25 cellular contexts compared by ENCODE assay signal in genomic region chr14:104554088-104554607, GRCh38. TPM values are rescaled to one million over a fixed set of nuclear protein-coding genes. Genes with fewer than 3 reads are reported as not detected.
DNase-seq lines count a peak whose midpoint lies in the region; ATAC-seq and TF ChIP-seq lines count a peak whose summit lies in the region.
"Had no signal": no experiment of that assay in that cellular context is flagged by ENCODE, and none has a peak within 500 bp of the region (broad histone marks: within the 10 kb centered on the region; RNA-seq: fewer than 3 reads in every experiment).

No MANE protein-coding gene starts in this region.

- H3K36me3 Mint-ChIP-seq in activated CD4-positive, alpha-beta T cell treated with anti-CD3 and anti-CD28 coated beads for 36 hours (ENCODE audit: low read depth): no peaks in the 10 kb centered on the region
- H3K36me3 Mint-ChIP-seq in activated CD4-positive, alpha-beta T cell treated with anti-CD3 and anti-CD28 coated beads, Interleukin-2, amount 10 ng/mL, durations not matched to agents 7 days and 5 days (ENCODE audit: low read depth): no peaks in the 10 kb centered on the region
- H3K36me3 Mint-ChIP-seq in natural killer cell treated with Interleukin-12 subunit alpha and Interleukin-12 subunit beta and Interleukin-15 and Interleukin-18, amount 100 ng/mL, for 72 hours: no peaks in the 10 kb centered on the region
- H3K36me3 Mint-ChIP-seq in natural killer cell: no peaks in the 10 kb centered on the region
- H3K36me3 Mint-ChIP-seq: stimulated activated effector memory CD8-positive, alpha-beta T cell treated with anti-CD3 and anti-CD28 coated beads, Interleukin-12 subunit alpha, Interleukin-12 subunit beta, amount 100 ng/mL, for 72 hours had no signal

- no peak overlapping the region for H3K4me3 Mint-ChIP-seq in activated CD4-positive, alpha-beta T cell treated with anti-CD3 and anti-CD28 coated beads for 36 hours
- H3K4me3 Mint-ChIP-seq in activated CD4-positive, alpha-beta T cell treated with anti-CD3 and anti-CD28 coated beads, Interleukin-2, amount 10 ng/mL, durations not matched to agents 7 days and 5 days: no peak overlapping the region
- no peak overlapping the region for H3K4me3 Mint-ChIP-seq in natural killer cell treated with Interleukin-12 subunit alpha and Interleukin-12 subunit beta and Interleukin-15 and Interleukin-18, amount 100 ng/mL, for 72 hours
- H3K4me3 Mint-ChIP-seq in natural killer cell: no peak overlapping the region
- H3K4me3 Mint-ChIP-seq: activated T-cell treated with anti-CD3 and anti-CD28 coated beads, Interleukin-2, amount 50 U/mL, for 24 hours; stimulated activated effector memory CD8-positive, alpha-beta T cell treated with anti-CD3 and anti-CD28 coated beads, Interleukin-12 subunit alpha, Interleukin-12 subunit beta, amount 100 ng/mL, for 72 hours had no signal

- H3K27me3 ChIP-seq in lower lobe of right lung (ENCODE audit: low read depth) (peaks cover 31% of the 10 kb centered on the region), upper lobe of right lung (peaks cover 23% of the 10 kb centered on the region)
- H3K27me3 ChIP-seq: SJCRH30 had no signal

- peak; percentile 2 for DNase-seq in activated CD4-positive, alpha-beta T cell treated with anti-CD3 and anti-CD28 coated beads for 36 hours
- no peak for DNase-seq in activated CD4-positive, alpha-beta T cell treated with anti-CD3 and anti-CD28 coated beads, Interleukin-2, amount 10 ng/mL, durations not matched to agents 7 days and 5 days
- DNase-seq in natural killer cell treated with Interleukin-12 subunit alpha and Interleukin-12 subunit beta and Interleukin-15 and Interleukin-18, amount 100 ng/mL, for 72 hours (ENCODE audit: low spot score): peak; percentile 34
- no peak for DNase-seq in natural killer cell
- DNase-seq in lower lobe of right lung: peak; percentile 38
- DNase-seq in upper lobe of right lung: peak; percentile 60
- DNase-seq in HPDE6-E6E7 (ENCODE audit: extremely low spot score): no peak
- DNase-seq: activated CD4-positive, alpha-beta T cell treated with anti-CD3 and anti-CD28 coated beads for 4 hours; activated T-cell treated with anti-CD3 and anti-CD28 coated beads, Interleukin-2, amount 50 U/mL, for 24 hours; C1 segment of cervical spinal cord; foreskin fibroblast; mammary epithelial cell; NCI-H146; NCI-H2107; NCI-H774; SW 1271 had no signal

- H3K4me1 ChIP-seq in lower lobe of right lung (no peaks in the 10 kb centered on the region), upper lobe of right lung (no peaks in the 10 kb centered on the region)
- H3K4me1 ChIP-seq: esophagus muscularis mucosa had no signal

- TF ChIP-seq CTCF in natural killer cell (IDR thresholded peaks at IDR 0.05): no peak
- TF ChIP-seq CTCF in lower lobe of right lung (IDR thresholded peaks at IDR 0.05): no peak
- no peak for TF ChIP-seq CTCF in upper lobe of right lung (IDR thresholded peaks at IDR 0.05)

- H3K27ac Mint-ChIP-seq in activated CD4-positive, alpha-beta T cell treated with anti-CD3 and anti-CD28 coated beads for 36 hours: no peak overlapping the region
- no peak overlapping the region for H3K27ac Mint-ChIP-seq in activated CD4-positive, alpha-beta T cell treated with anti-CD3 and anti-CD28 coated beads, Interleukin-2, amount 10 ng/mL, durations not matched to agents 7 days and 5 days
- no peak overlapping the region for H3K27ac Mint-ChIP-seq in natural killer cell treated with Interleukin-12 subunit alpha and Interleukin-12 subunit beta and Interleukin-15 and Interleukin-18, amount 100 ng/mL, for 72 hours
- H3K27ac Mint-ChIP-seq in natural killer cell: no peak overlapping the region
- H3K27ac Mint-ChIP-seq: activated T-cell treated with anti-CD3 and anti-CD28 coated beads, Interleukin-2, amount 50 U/mL, for 24 hours; stimulated activated effector memory CD8-positive, alpha-beta T cell treated with anti-CD3 and anti-CD28 coated beads, Interleukin-12 subunit alpha, Interleukin-12 subunit beta, amount 100 ng/mL, for 72 hours had no signal

- H3K4me3 ChIP-seq in lower lobe of right lung (no peak overlapping the region), upper lobe of right lung (no peak overlapping the region)
- H3K4me3 ChIP-seq: esophagus muscularis mucosa, SJCRH30 had no signal

- H3K27ac ChIP-seq in lower lobe of right lung (no peak overlapping the region), upper lobe of right lung (no peak overlapping the region)
- H3K27ac ChIP-seq: 22Rv1, esophagus muscularis mucosa, SJCRH30 had no signal

- H3K27me3 Mint-ChIP-seq in activated CD4-positive, alpha-beta T cell treated with anti-CD3 and anti-CD28 coated beads for 36 hours: peaks cover 8% of the 10 kb centered on the region
- H3K27me3 Mint-ChIP-seq in activated CD4-positive, alpha-beta T cell treated with anti-CD3 and anti-CD28 coated beads, Interleukin-2, amount 10 ng/mL, durations not matched to agents 7 days and 5 days: no peaks in the 10 kb centered on the region
- H3K27me3 Mint-ChIP-seq in natural killer cell treated with Interleukin-12 subunit alpha and Interleukin-12 subunit beta and Interleukin-15 and Interleukin-18, amount 100 ng/mL, for 72 hours: peaks cover 0 to 3% of the 10 kb centered on the region in 2 donors
- H3K27me3 Mint-ChIP-seq in natural killer cell (ENCODE audit: low read depth in 2 of 2): peaks cover 0 to 5% of the 10 kb centered on the region in 2 donors

- CTCF ChIA-PET in activated CD4-positive, alpha-beta T cell treated with anti-CD3 and anti-CD28 coated beads for 36 hours (lab: Charles Lee): no interaction called here
- CTCF ChIA-PET in activated CD4-positive, alpha-beta T cell treated with anti-CD3 and anti-CD28 coated beads, Interleukin-2, amount 10 ng/mL, durations not matched to agents 7 days and 5 days (lab: Charles Lee): interaction anchor here (0.6 to 0.8 kb wide), 2 partner anchors 8 to 421 kb away, joined by 3 read pairs; no protein-coding TSS in a partner anchor

- POLR2A ChIA-PET in activated CD4-positive, alpha-beta T cell treated with anti-CD3 and anti-CD28 coated beads for 36 hours (lab: Charles Lee): no interaction called here
- POLR2A ChIA-PET in activated CD4-positive, alpha-beta T cell treated with anti-CD3 and anti-CD28 coated beads, Interleukin-2, amount 10 ng/mL, durations not matched to agents 7 days and 5 days (lab: Charles Lee): no interaction called here

- H3K36me3 ChIP-seq in lower lobe of right lung (no peaks in the 10 kb centered on the region), upper lobe of right lung (no peaks in the 10 kb centered on the region)
- H3K36me3 ChIP-seq: esophagus muscularis mucosa, SJCRH30 had no signal

- no peaks in the 10 kb centered on the region for H3K4me1 Mint-ChIP-seq in activated CD4-positive, alpha-beta T cell treated with anti-CD3 and anti-CD28 coated beads for 36 hours
- no peaks in the 10 kb centered on the region for H3K4me1 Mint-ChIP-seq in activated CD4-positive, alpha-beta T cell treated with anti-CD3 and anti-CD28 coated beads, Interleukin-2, amount 10 ng/mL, durations not matched to agents 7 days and 5 days
- H3K4me1 Mint-ChIP-seq in natural killer cell treated with Interleukin-12 subunit alpha and Interleukin-12 subunit beta and Interleukin-15 and Interleukin-18, amount 100 ng/mL, for 72 hours (ENCODE audit: low read depth in 2 of 2): no peaks in the 10 kb centered on the region
- H3K4me1 Mint-ChIP-seq in natural killer cell: no peaks in the 10 kb centered on the region
- H3K4me1 Mint-ChIP-seq: stimulated activated effector memory CD8-positive, alpha-beta T cell treated with anti-CD3 and anti-CD28 coated beads, Interleukin-12 subunit alpha, Interleukin-12 subunit beta, amount 100 ng/mL, for 72 hours had no signal

- H3K9me3 Mint-ChIP-seq in activated CD4-positive, alpha-beta T cell treated with anti-CD3 and anti-CD28 coated beads for 36 hours (ENCODE audit: low read depth): no peaks in the 10 kb centered on the region
- no peaks in the 10 kb centered on the region for H3K9me3 Mint-ChIP-seq in activated CD4-positive, alpha-beta T cell treated with anti-CD3 and anti-CD28 coated beads, Interleukin-2, amount 10 ng/mL, durations not matched to agents 7 days and 5 days
- no peaks in the 10 kb centered on the region for H3K9me3 Mint-ChIP-seq in natural killer cell treated with Interleukin-12 subunit alpha and Interleukin-12 subunit beta and Interleukin-15 and Interleukin-18, amount 100 ng/mL, for 72 hours
- H3K9me3 Mint-ChIP-seq in natural killer cell: no peaks in the 10 kb centered on the region
- H3K9me3 Mint-ChIP-seq: activated T-cell treated with anti-CD3 and anti-CD28 coated beads, Interleukin-2, amount 50 U/mL, for 24 hours; stimulated activated effector memory CD8-positive, alpha-beta T cell treated with anti-CD3 and anti-CD28 coated beads, Interleukin-12 subunit alpha, Interleukin-12 subunit beta, amount 100 ng/mL, for 72 hours had no signal

- no peak for ATAC-seq in activated CD4-positive, alpha-beta T cell treated with anti-CD3 and anti-CD28 coated beads for 36 hours
- ATAC-seq in natural killer cell treated with Interleukin-12 subunit alpha and Interleukin-12 subunit beta and Interleukin-15 and Interleukin-18, amount 100 ng/mL, for 72 hours: no peak
- ATAC-seq in natural killer cell (no peak), lower lobe of right lung (no peak), upper lobe of right lung (no peak), GM21360 (IDR thresholded peaks at IDR 0.05; ENCODE audit: unreplicated experiment) (no peak)
- ATAC-seq: stimulated activated effector memory CD8-positive, alpha-beta T cell treated with anti-CD3 and anti-CD28 coated beads, Interleukin-12 subunit alpha, Interleukin-12 subunit beta, amount 100 ng/mL, for 72 hours had no signal

- intact Hi-C loops in activated CD4-positive, alpha-beta T cell treated with anti-CD3 and anti-CD28 coated beads for 36 hours (cut with DNase I, micrococcal nuclease): no loop called here
- intact Hi-C loops in natural killer cell (cut with micrococcal nuclease) (no loop called here), lower lobe of right lung (cut with DNase I) (no loop called here), upper lobe of right lung (cut with DNase I) (no loop called here)

- H3K9me3 ChIP-seq in lower lobe of right lung (no peaks in the 10 kb centered on the region), upper lobe of right lung (no peaks in the 10 kb centered on the region)
- H3K9me3 ChIP-seq: esophagus muscularis mucosa, SJCRH30 had no signal

RNA-seq across cellular contexts. Expression of gene C14orf180, which starts 25.4 kb away (rescaled TPM):
- not detected for total RNA-seq in activated CD4-positive, alpha-beta T cell treated with anti-CD3 and anti-CD28 coated beads for 36 hours
- not detected for total RNA-seq in activated CD4-positive, alpha-beta T cell treated with anti-CD3 and anti-CD28 coated beads, Interleukin-2, amount 10 ng/mL, durations not matched to agents 7 days and 5 days
- not detected for total RNA-seq in natural killer cell treated with Interleukin-12 subunit alpha and Interleukin-12 subunit beta and Interleukin-15 and Interleukin-18, amount 100 ng/mL, for 72 hours
- total RNA-seq in natural killer cell: not detected
- 0.18 TPM for total RNA-seq in lower lobe of right lung
- total RNA-seq in upper lobe of right lung: 0.14 TPM
- total RNA-seq: activated CD8-positive, alpha-beta memory T cell treated with anti-CD3 and anti-CD28 coated beads for 36 hours; dermis microvascular lymphatic vessel endothelial cell; G401; kidney epithelial cell; mammary epithelial cell; SJCRH30 had no signal

RNA-seq across cellular contexts. Expression of gene TMEM179, which starts 50.4 kb away (rescaled TPM):
- total RNA-seq in activated CD4-positive, alpha-beta T cell treated with anti-CD3 and anti-CD28 coated beads for 36 hours: under 1 TPM in 1 of 2 experiments, not detected in 1; 0.32 TPM
- total RNA-seq in activated CD4-positive, alpha-beta T cell treated with anti-CD3 and anti-CD28 coated beads, Interleukin-2, amount 10 ng/mL, durations not matched to agents 7 days and 5 days: not detected
- under 1 TPM; 0.48 to 0.84 TPM for total RNA-seq in natural killer cell treated with Interleukin-12 subunit alpha and Interleukin-12 subunit beta and Interleukin-15 and Interleukin-18, amount 100 ng/mL, for 72 hours
- total RNA-seq in natural killer cell (not detected), lower lobe of right lung (not detected), upper lobe of right lung (not detected)
- total RNA-seq: activated CD8-positive, alpha-beta memory T cell treated with anti-CD3 and anti-CD28 coated beads for 36 hours; G401; kidney epithelial cell; SJCRH30 had no signal

Comparison
In these comparisons a context has a peak if more than half of its experiments do, and no peak if none do; other contexts are left out.
1. DNase-seq: peak in activated CD4-positive, alpha-beta T cell treated with anti-CD3 and anti-CD28 coated beads for 36 hours (single experiment), natural killer cell treated with Interleukin-12 subunit alpha and Interleukin-12 subunit beta and Interleukin-15 and Interleukin-18, amount 100 ng/mL, for 72 hours (single experiment), lower lobe of right lung (single experiment) and upper lobe of right lung (single experiment); none in activated CD4-positive, alpha-beta T cell treated with anti-CD3 and anti-CD28 coated beads, Interleukin-2, amount 10 ng/mL, durations not matched to agents 7 days and 5 days (single experiment), natural killer cell (single experiment) and HPDE6-E6E7 (single experiment).